2 cellular contexts compared by ENCODE assay signal in genomic region chr1:54221867-54222484, GRCh38.
A peak's percentile ranks its signal among the peaks of the same experiment; 100 is the strongest.
TF ChIP-seq lines count a peak whose summit lies in the region.

No MANE protein-coding gene starts in this region.

TF ChIP-seq in IMR-90, 13 proteins besides CTCF, POLR2A, EP300 and RAD21:
- no peak for TF ChIP-seq MAZ (IDR thresholded peaks at IDR 0.05; ENCODE audit: borderline replicate concordance, low read depth, low read length)

TF ChIP-seq in K562, 482 proteins besides CTCF, POLR2A, EP300 and RAD21:
- TF ChIP-seq POLR2G (IDR thresholded peaks at IDR 0.05; ENCODE audit: low read depth, low read length) (peak; percentile 39), NFIC (IDR thresholded peaks at IDR 0.05) (peak; percentile 54; the same call in 1 of the 2 replicates), SUPT5H (IDR thresholded peaks at IDR 0.05) (peak; percentile 4; the same call in 1 of the 2 replicates), ZFP36 (IDR thresholded peaks at IDR 0.05; ENCODE audit: low read depth, low read length, partially characterized antibody) (peak; percentile 85), ZNF655 (CRISPR knock-in tag; IDR thresholded peaks at IDR 0.05) (no peak), RBBP5 (IDR thresholded peaks at IDR 0.05; ENCODE audit: borderline replicate concordance, insufficient read depth, low read length, poor library complexity, severe bottlenecking) (no peak)
